ENCODE assay signal across 25 cellular contexts in genomic region chr3:130378677-130379191, GRCh38. TPM values are rescaled to one million over a fixed set of nuclear protein-coding genes. Genes with fewer than 3 reads are reported as not detected.
"Had no signal": no experiment of that assay in that cellular context is flagged by ENCODE, and none has a peak within 500 bp of the region (broad histone marks: within the 10 kb centered on the region; RNA-seq: fewer than 3 reads in every experiment).

No MANE protein-coding gene starts in this region.

- DNase-seq: activated CD4-positive, alpha-beta T cell treated with anti-CD3 and anti-CD28 coated beads for 48 hours; activated CD4-positive, alpha-beta T cell treated with anti-CD3 and anti-CD28 coated beads, Interleukin-2, amount 50 U/mL, for 4 hours; activated CD8-positive, alpha-beta memory T cell treated with anti-CD3 and anti-CD28 coated beads, Interleukin-2, amount 50 U/mL, for 48 hours; activated CD8-positive, alpha-beta T cell treated with anti-CD3 and anti-CD28 coated beads, Interleukin-2, amount 10 ng/mL, durations not matched to agents 7 days and 5 days; activated effector memory CD4-positive, alpha-beta T cell treated with Interleukin-2 at 50 U/mL for 16 hours; activated naive CD4-positive, alpha-beta T cell; activated T-cell treated with anti-CD3 and anti-CD28 coated beads, Interleukin-2, amount 50 U/mL, for 1 hour; amniotic stem cell; Karpas-422; MM.1S; NCI-H1105; NCI-H1436; NCI-H1694 treated with DMSO at 0.1 percent for 48 hours; NCI-H2029 treated with DMSO at 0.1 percent for 48 hours; NCI-H510A treated with DMSO at 0.1 percent for 48 hours; NCI-H69; NK-92 treated with Interleukin-12 subunit alpha and Interleukin-12 subunit beta, amount 100 ng/mL, for 24 hours; RPMI8226; SW 1271 had no signal

- ATAC-seq: activated CD4-positive, CD25-positive, alpha-beta regulatory T cell treated with anti-CD3 and anti-CD28 coated beads, Interleukin-2, amount 50 U/mL, for 24 hours; activated CD8-positive, alpha-beta T cell treated with anti-CD3 and anti-CD28 coated beads, Interleukin-2, amount 10 ng/mL, durations not matched to agents 7 days and 5 days; Panc1; Right ventricle myocardium inferior; SK-N-SH treated with all-trans-retinoic acid at 6 μM for 48 hours had no signal

RNA-seq across cellular contexts. Expression of gene COL6A5, which starts 33.3 kb away (rescaled TPM):
- total RNA-seq: activated CD8-positive, alpha-beta T cell treated with anti-CD3 and anti-CD28 coated beads, Interleukin-2, amount 10 ng/mL, durations not matched to agents 7 days and 5 days; ascending aorta; Right ventricle myocardium inferior; SJSA1 had no signal
